19 cellular contexts compared by ENCODE assay signal in the genomic region with DNA sequence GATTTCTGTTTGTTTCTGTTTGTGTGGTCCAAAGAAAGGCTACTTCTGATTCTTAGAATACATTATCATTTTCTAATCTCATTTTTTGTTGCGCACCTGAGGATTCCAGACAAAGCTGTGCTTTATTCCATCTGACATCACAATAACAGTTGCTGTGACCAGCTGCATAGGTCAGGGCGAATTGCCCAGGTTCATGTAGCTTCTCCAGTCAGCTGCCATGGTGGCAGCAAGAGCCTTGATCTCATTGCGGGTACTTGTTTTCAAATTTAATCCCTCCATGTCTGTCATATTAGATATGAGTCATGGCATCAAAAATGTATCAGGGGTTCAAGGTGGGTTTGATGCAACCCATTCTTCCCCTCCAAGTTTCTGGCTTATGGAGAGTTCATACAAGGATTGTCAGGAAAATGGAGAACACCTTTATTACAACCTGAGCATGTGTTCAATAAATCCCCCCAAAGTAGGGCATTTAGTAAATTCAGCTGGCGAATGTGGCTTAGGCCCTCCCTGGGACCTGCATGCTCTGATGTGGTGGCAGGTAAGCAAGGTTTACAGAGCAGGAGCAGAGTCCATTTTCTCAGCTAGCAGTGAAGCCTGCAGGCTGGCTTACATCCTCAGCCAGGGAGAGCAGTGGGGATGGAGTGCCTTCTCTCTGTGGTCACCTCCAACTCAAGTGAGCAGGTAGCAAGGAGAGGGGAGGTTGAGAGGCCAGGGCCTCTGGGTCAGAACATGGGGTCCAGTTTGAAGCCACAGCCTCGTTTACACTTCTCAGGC. TPM values are rescaled to one million over a fixed set of nuclear protein-coding genes. Genes with fewer than 3 reads are reported as not detected.
"Had no signal": no experiment of that assay in that cellular context is flagged by ENCODE, and none has a peak within 500 bp of the region (broad histone marks: within the 10 kb centered on the region; RNA-seq: fewer than 3 reads in every experiment).

No MANE protein-coding gene starts in this region.

- H2AFZ ChIP-seq: parathyroid adenoma had no signal

- H3K4me3 ChIP-seq: heart right ventricle, SK-N-MC, suprapubic skin had no signal

- H3K9me3 ChIP-seq: heart right ventricle, suprapubic skin had no signal

- H3K27ac ChIP-seq: heart right ventricle, parathyroid adenoma, SK-N-MC, suprapubic skin had no signal

- ATAC-seq: activated CD4-positive, alpha-beta T cell treated with anti-CD3 and anti-CD28 coated beads for 36 hours; heart right ventricle; left ventricle myocardium superior; stimulated activated naive CD8-positive, alpha-beta T cell treated with anti-CD3 and anti-CD28 coated beads, Interleukin-15, Interleukin-2, amounts not matched to agents 100 U/mL and 50 U/mL, for 24 hours had no signal

- H3K27me3 ChIP-seq: suprapubic skin had no signal

- H3K79me2 ChIP-seq: parathyroid adenoma had no signal

- H3K9ac ChIP-seq: parathyroid adenoma had no signal

- DNase-seq: activated CD4-positive, alpha-beta memory T cell treated with anti-CD3 and anti-CD28 coated beads for 36 hours; activated CD4-positive, alpha-beta T cell treated with anti-CD3 and anti-CD28 coated beads for 36 hours; activated naive CD4-positive, alpha-beta T cell; activated naive CD8-positive, alpha-beta T cell treated with anti-CD3 and anti-CD28 coated beads for 36 hours; activated T-cell treated with anti-CD3 and anti-CD28 coated beads for 4 hours; amniotic stem cell; erythroblast; foreskin melanocyte; heart right ventricle; left ventricle myocardium superior; naive thymus-derived CD4-positive, alpha-beta T cell; retina; stimulated activated CD4-positive, alpha-beta T cell treated with anti-CD3 and anti-CD28 coated beads, Interleukin-2, amount 100 ng/mL, for 24 hours; stimulated activated naive CD8-positive, alpha-beta T cell treated with anti-CD3 and anti-CD28 coated beads, Interleukin-15, Interleukin-2, amounts not matched to agents 100 U/mL and 50 U/mL, for 24 hours had no signal

- FAIRE-seq: colon had no signal

- H3K4me1 ChIP-seq: parathyroid adenoma, suprapubic skin had no signal

- H3K36me3 ChIP-seq: suprapubic skin had no signal

RNA-seq across cellular contexts. Expression of gene CAVIN4, which starts 13.9 kb away (rescaled TPM):
- total RNA-seq: mononuclear cell had no signal
- polyA plus RNA-seq: naive thymus-derived CD4-positive, alpha-beta T cell had no signal
